In the genomic region with DNA sequence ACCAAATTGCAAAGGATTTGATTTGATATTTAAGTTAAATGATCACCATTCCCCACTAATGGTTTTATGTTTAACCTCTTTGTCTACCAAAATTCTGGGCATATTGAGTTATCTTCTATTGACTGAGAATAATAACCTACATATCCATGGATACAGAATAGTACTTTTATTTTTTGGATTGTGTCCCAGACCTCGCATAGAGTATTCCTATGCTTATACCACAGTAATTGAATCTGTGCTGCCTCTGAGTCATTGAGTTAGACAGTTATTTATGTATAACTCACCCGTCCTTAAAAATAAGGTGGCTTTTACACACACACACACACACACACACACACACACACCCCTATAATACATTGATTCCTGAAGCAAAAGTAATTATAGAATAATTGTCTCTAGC, we compare ENCODE assay signal across 30 cellular contexts.
A peak's percentile ranks its signal among the peaks of the same experiment; 100 is the strongest.
DNase-seq lines count a peak whose midpoint lies in the region; ATAC-seq and TF ChIP-seq lines count a peak whose summit lies in the region.
"Had no signal": no experiment of that assay in that cellular context is flagged by ENCODE, and none has a peak within 500 bp of the region (broad histone marks: within the 10 kb centered on the region; RNA-seq: fewer than 3 reads in every experiment).

No MANE protein-coding gene starts in this region.

- no peaks in the 10 kb centered on the region for H3K27me3 ChIP-seq in gastrocnemius medialis
- H3K27me3 ChIP-seq: heart left ventricle, neural progenitor cell, SJSA1, transverse colon had no signal

- no peak for TF ChIP-seq CTCF in gastrocnemius medialis (IDR thresholded peaks at IDR 0.05 in 4 of 5, conservative IDR thresholded peaks at IDR 0.05 in 1 of 5)

- no peaks in the 10 kb centered on the region for H3K27me3 Mint-ChIP-seq in activated T-cell treated with anti-CD3 and anti-CD28 coated beads, Interleukin-2, amount 50 U/mL, for 24 hours
- H3K27me3 Mint-ChIP-seq: activated naive CD8-positive, alpha-beta T cell treated with anti-CD3 and anti-CD28 coated beads, Interleukin-2, amount 50 U/mL, for 24 hours; CD4-positive, CD25-positive, alpha-beta regulatory T cell; central memory CD8-positive, alpha-beta T cell; stimulated activated naive CD8-positive, alpha-beta T cell treated with anti-CD3 and anti-CD28 coated beads, Interleukin-15, amount 100 ng/mL, for 72 hours had no signal

- no peaks in the 10 kb centered on the region for H3K36me3 Mint-ChIP-seq in activated T-cell treated with anti-CD3 and anti-CD28 coated beads, Interleukin-2, amount 50 U/mL, for 24 hours (ENCODE audit: low read depth)
- H3K36me3 Mint-ChIP-seq: CD4-positive, CD25-positive, alpha-beta regulatory T cell; immature natural killer cell had no signal

- H3K4me1 Mint-ChIP-seq in activated T-cell treated with anti-CD3 and anti-CD28 coated beads, Interleukin-2, amount 50 U/mL, for 24 hours (ENCODE audit: low read depth): no peaks in the 10 kb centered on the region
- H3K4me1 Mint-ChIP-seq: activated naive CD8-positive, alpha-beta T cell treated with anti-CD3 and anti-CD28 coated beads, Interleukin-2, amount 50 U/mL, for 24 hours; CD4-positive, CD25-positive, alpha-beta regulatory T cell; central memory CD8-positive, alpha-beta T cell; immature natural killer cell; neural progenitor cell; stimulated activated naive CD8-positive, alpha-beta T cell treated with anti-CD3 and anti-CD28 coated beads, Interleukin-15, amount 100 ng/mL, for 72 hours had no signal

- DNase-seq in ELR (ENCODE audit: low read depth): peak; percentile 60
- peak; percentile 75 to 91 for DNase-seq in NCI-H2081 (lab: John Stamatoyannopoulos, UW)
- DNase-seq in astrocyte of the hippocampus (ENCODE audit: low read depth, low spot score): peak; percentile 9
- peak; percentile 38 for DNase-seq in glomerular visceral epithelial cell (ENCODE audit: extremely low spot score)
- no peak for DNase-seq in gastrocnemius medialis
- no peak for DNase-seq in NCI-H1417 (lab: John Stamatoyannopoulos, UW)
- no peak for DNase-seq in activated T-cell treated with anti-CD3 and anti-CD28 coated beads, Interleukin-2, amount 50 U/mL, for 24 hours
- DNase-seq: activated CD8-positive, alpha-beta memory T cell treated with anti-CD3 and anti-CD28 coated beads, Interleukin-2, amount 50 U/mL, for 48 hours; activated effector memory CD4-positive, alpha-beta T cell treated with Interleukin-2 at 50 U/mL for 16 hours; activated naive CD8-positive, alpha-beta T cell treated with anti-CD3 and anti-CD28 coated beads, Interleukin-2, amount 50 U/mL, for 24 hours; CD4-positive, CD25-positive, alpha-beta regulatory T cell; erythroblast; heart left ventricle; HFFc6; immature natural killer cell; NCI-H2107; NCI-H774; OCI-M1; stimulated activated CD4-positive, alpha-beta T cell treated with anti-CD3 and anti-CD28 coated beads, Interleukin-2, amount 100 ng/mL, for 48 hours; stimulated activated naive CD8-positive, alpha-beta T cell treated with anti-CD3 and anti-CD28 coated beads, Interleukin-15, amount 100 ng/mL, for 72 hours; T-helper 2 cell; transverse colon had no signal

- in situ Hi-C loops in gastrocnemius medialis (cut with MboI; ENCODE audit: low sequenced_read_pairs in 4 of 4): loop anchor here in 1 of 4 donors (25.0 kb wide), 1 partner anchor 90 kb away; no protein-coding TSS in a partner anchor

- ATAC-seq in GM18907 (IDR thresholded peaks at IDR 0.05; ENCODE audit: unreplicated experiment) (no peak), gastrocnemius medialis (no peak)
- ATAC-seq: activated naive CD8-positive, alpha-beta T cell treated with anti-CD3 and anti-CD28 coated beads, Interleukin-2, amount 50 U/mL, for 24 hours; GM12878; heart left ventricle; stimulated activated naive CD8-positive, alpha-beta T cell treated with anti-CD3 and anti-CD28 coated beads, Interleukin-15, amount 100 ng/mL, for 72 hours had no signal

- H3K4me3 Mint-ChIP-seq in activated T-cell treated with anti-CD3 and anti-CD28 coated beads, Interleukin-2, amount 50 U/mL, for 24 hours: no peak overlapping the region
- H3K4me3 Mint-ChIP-seq: activated naive CD8-positive, alpha-beta T cell treated with anti-CD3 and anti-CD28 coated beads, Interleukin-2, amount 50 U/mL, for 24 hours; CD4-positive, CD25-positive, alpha-beta regulatory T cell; central memory CD8-positive, alpha-beta T cell; HFFc6; immature natural killer cell; neural progenitor cell; stimulated activated naive CD8-positive, alpha-beta T cell treated with anti-CD3 and anti-CD28 coated beads, Interleukin-15, amount 100 ng/mL, for 72 hours had no signal

- peaks cover 12% of the 10 kb centered on the region for H3K9me3 Mint-ChIP-seq in activated T-cell treated with anti-CD3 and anti-CD28 coated beads, Interleukin-2, amount 50 U/mL, for 24 hours

- no peaks in the 10 kb centered on the region for H3K9me3 ChIP-seq in gastrocnemius medialis
- H3K9me3 ChIP-seq: prostate gland had no signal

- intact Hi-C loops in gastrocnemius medialis (cut with DNase I; ENCODE audit: low total_unique reads): no loop called here

- no peaks in the 10 kb centered on the region for H3K4me1 ChIP-seq in gastrocnemius medialis
- H3K4me1 ChIP-seq: heart left ventricle, neural progenitor cell, prostate gland, SJSA1, transverse colon had no signal

- H3K27ac ChIP-seq in gastrocnemius medialis: no peak overlapping the region
- H3K27ac ChIP-seq: heart left ventricle, KMS-11, neural progenitor cell, prostate gland, SJSA1, transverse colon had no signal

- H3K27ac Mint-ChIP-seq in activated T-cell treated with anti-CD3 and anti-CD28 coated beads, Interleukin-2, amount 50 U/mL, for 24 hours: no peak overlapping the region
- H3K27ac Mint-ChIP-seq: activated naive CD8-positive, alpha-beta T cell treated with anti-CD3 and anti-CD28 coated beads, Interleukin-2, amount 50 U/mL, for 24 hours; CD4-positive, CD25-positive, alpha-beta regulatory T cell; HFFc6; immature natural killer cell; neural progenitor cell; stimulated activated naive CD8-positive, alpha-beta T cell treated with anti-CD3 and anti-CD28 coated beads, Interleukin-15, amount 100 ng/mL, for 72 hours had no signal

- no peaks in the 10 kb centered on the region for H3K36me3 ChIP-seq in gastrocnemius medialis
- H3K36me3 ChIP-seq: heart left ventricle, neural progenitor cell, prostate gland, SJSA1, transverse colon had no signal

- H3K4me3 ChIP-seq in gastrocnemius medialis: no peak overlapping the region
- H3K4me3 ChIP-seq: GM12878, heart left ventricle, neural progenitor cell, prostate gland, SJSA1, smooth muscle cell, transverse colon had no signal

- TF ChIP-seq POLR2A in gastrocnemius medialis (IDR thresholded peaks at IDR 0.05): no peak

Comparison
In these comparisons a context has a peak if more than half of its experiments do, and no peak if none do; other contexts are left out.
1. DNase-seq: peak in ELR (single experiment), NCI-H2081 (2 of 2), astrocyte of the hippocampus (single experiment) and glomerular visceral epithelial cell (single experiment); none in gastrocnemius medialis (0 of 2), NCI-H1417 (0 of 3) and activated T-cell treated with anti-CD3 and anti-CD28 coated beads, Interleukin-2, amount 50 U/mL, for 24 hours (single experiment).